In genomic region chr17:58112970-58113631, GRCh38 we compare ENCODE assay signal across 8 cellular contexts. TPM values are rescaled to one million over a fixed set of nuclear protein-coding genes. Genes with fewer than 3 reads are reported as not detected.
DNase-seq lines count a peak whose midpoint lies in the region; ATAC-seq and TF ChIP-seq lines count a peak whose summit lies in the region.

No MANE protein-coding gene starts in this region.

- H3K4me1 Mint-ChIP-seq in activated naive CD8-positive, alpha-beta T cell treated with anti-CD3 and anti-CD28 coated beads, Interleukin-2, amount 10 ng/mL, durations not matched to agents 7 days and 5 days: peaks cover 4% of the 10 kb centered on the region

- H3K4me3 ChIP-seq in SU-DHL-6 (ENCODE audit: insufficient read depth, low read length, poor library complexity, severe bottlenecking): no peak overlapping the region

- H3K27ac ChIP-seq in SU-DHL-6 (ENCODE audit: low read depth, low read length): no peak overlapping the region

- H3K27ac Mint-ChIP-seq in activated naive CD8-positive, alpha-beta T cell treated with anti-CD3 and anti-CD28 coated beads, Interleukin-2, amount 10 ng/mL, durations not matched to agents 7 days and 5 days: no peak overlapping the region

- peak; percentile 73 for ATAC-seq in activated naive CD8-positive, alpha-beta T cell treated with anti-CD3 and anti-CD28 coated beads, Interleukin-2, amount 10 ng/mL, durations not matched to agents 7 days and 5 days (ENCODE audit: low read depth)
- ATAC-seq in HG03342 (IDR thresholded peaks at IDR 0.05; ENCODE audit: unreplicated experiment): no peak
- no peak for ATAC-seq in HG03442 (IDR thresholded peaks at IDR 0.05; ENCODE audit: unreplicated experiment)

- no peaks in the 10 kb centered on the region for H3K9me3 Mint-ChIP-seq in activated naive CD8-positive, alpha-beta T cell treated with anti-CD3 and anti-CD28 coated beads, Interleukin-2, amount 10 ng/mL, durations not matched to agents 7 days and 5 days

- no peaks in the 10 kb centered on the region for H4K20me1 ChIP-seq in SU-DHL-6 (ENCODE audit: low read depth, low read length)

- H3K9ac ChIP-seq in SU-DHL-6 (ENCODE audit: low read length): no peak overlapping the region

- H3K79me2 ChIP-seq in SU-DHL-6 (ENCODE audit: insufficient read depth, low read length): no peaks in the 10 kb centered on the region

- peaks cover 10% of the 10 kb centered on the region for H3K27me3 Mint-ChIP-seq in activated naive CD8-positive, alpha-beta T cell treated with anti-CD3 and anti-CD28 coated beads, Interleukin-2, amount 10 ng/mL, durations not matched to agents 7 days and 5 days

- no peaks in the 10 kb centered on the region for H3K36me3 ChIP-seq in SU-DHL-6 (ENCODE audit: low read length)

- H2AFZ ChIP-seq in SU-DHL-6 (ENCODE audit: low read depth, low read length, severe bottlenecking): no peak overlapping the region

- CTCF ChIA-PET in GM10248 (lab: Yijun Ruan, JAX): interaction anchor here (0.6 to 5.9 kb wide), 31 partner anchors 9 to 363 kb away, joined by 3 to 74 read pairs (median 3); partner anchors contain the start of gene MRPS23

- no peaks in the 10 kb centered on the region for H3K27me3 ChIP-seq in SU-DHL-6 (ENCODE audit: low read length)

- POLR2A ChIA-PET in GM10248 (lab: Yijun Ruan, JAX): no interaction called here
- POLR2A ChIA-PET in activated naive CD8-positive, alpha-beta T cell treated with anti-CD3 and anti-CD28 coated beads, Interleukin-2, amount 10 ng/mL, durations not matched to agents 7 days and 5 days (lab: Charles Lee): interaction anchor here (0.7 kb wide), 1 partner anchor 117 kb away, joined by 3 read pairs; no protein-coding TSS in a partner anchor

- no peak overlapping the region for H3K4me2 ChIP-seq in SU-DHL-6 (ENCODE audit: low read depth, low read length, poor library complexity, severe bottlenecking)

- H3K9me3 ChIP-seq in SU-DHL-6 (ENCODE audit: insufficient read depth, low read length): no peaks in the 10 kb centered on the region

- no peaks in the 10 kb centered on the region for H3K9me2 ChIP-seq in SU-DHL-6 (replicated peaks; ENCODE audit: insufficient read depth, low read length)

- no peaks in the 10 kb centered on the region for H3K36me3 Mint-ChIP-seq in activated naive CD8-positive, alpha-beta T cell treated with anti-CD3 and anti-CD28 coated beads, Interleukin-2, amount 10 ng/mL, durations not matched to agents 7 days and 5 days

- H3F3A ChIP-seq in SU-DHL-6 (ENCODE audit: insufficient read depth): no peaks in the 10 kb centered on the region

- no peak overlapping the region for H3K4me3 Mint-ChIP-seq in activated naive CD8-positive, alpha-beta T cell treated with anti-CD3 and anti-CD28 coated beads, Interleukin-2, amount 10 ng/mL, durations not matched to agents 7 days and 5 days

- DNase-seq in GM10248 (ENCODE audit: extremely low spot score) (peak; percentile 76), NCI-H1417 treated with DMSO at 0.1 percent for 48 hours (lab: John Stamatoyannopoulos, UW) (peak; percentile 30), cardiac septum (ENCODE audit: low spot score) (peak; percentile 88), renal cortical epithelial cell (ENCODE audit: low read depth) (peak; percentile 43)
- DNase-seq in activated naive CD8-positive, alpha-beta T cell treated with anti-CD3 and anti-CD28 coated beads, Interleukin-2, amount 10 ng/mL, durations not matched to agents 7 days and 5 days: peak; percentile 80

- TF ChIP-seq CTCF in GM10248 (IDR thresholded peaks at IDR 0.05; ENCODE audit: control extremely low read depth, extremely low read depth, low read depth, missing control alignments) (peak; percentile 95), SU-DHL-6 (IDR thresholded peaks at IDR 0.05; ENCODE audit: insufficient read depth, low read length, poor library complexity, severe bottlenecking) (peak; percentile 94)

- intact Hi-C loops in cardiac septum (cut with DNase I): loop anchor here (5.0 kb wide), 3 partner anchors 111 to 986 kb away; no protein-coding TSS in a partner anchor

RNA-seq across cellular contexts. Expression of gene DYNLL2, which starts 29.9 kb away (rescaled TPM):
- total RNA-seq in activated naive CD8-positive, alpha-beta T cell treated with anti-CD3 and anti-CD28 coated beads, Interleukin-2, amount 10 ng/mL, durations not matched to agents 7 days and 5 days: 10 to 100 TPM; 29.5 to 31.3 TPM
- total RNA-seq in cardiac septum (79.4 TPM), renal cortical epithelial cell (10.4 and 20.7 TPM in 2 replicates)

RNA-seq across cellular contexts. Expression of gene OR4D1, which starts 35.1 kb away (rescaled TPM):
- total RNA-seq in activated naive CD8-positive, alpha-beta T cell treated with anti-CD3 and anti-CD28 coated beads, Interleukin-2, amount 10 ng/mL, durations not matched to agents 7 days and 5 days: under 1 TPM; 0.65 to 0.72 TPM
- total RNA-seq in cardiac septum: not detected
- not detected in 2 replicates for total RNA-seq in renal cortical epithelial cell

RNA-seq across cellular contexts. Expression of gene OR4D2, which starts 53.7 kb away (rescaled TPM):
- total RNA-seq in activated naive CD8-positive, alpha-beta T cell treated with anti-CD3 and anti-CD28 coated beads, Interleukin-2, amount 10 ng/mL, durations not matched to agents 7 days and 5 days: not detected
- total RNA-seq in cardiac septum (not detected), renal cortical epithelial cell (not detected in 2 replicates)

Comparison
In these comparisons a context has a peak if more than half of its experiments do, and no peak if none do; other contexts are left out.
1. DNase-seq: peak in every context shown above with its lines; median percentile 88 in cardiac septum; 80 in activated naive CD8-positive, alpha-beta T cell treated with anti-CD3 and anti-CD28 coated beads, Interleukin-2, amount 10 ng/mL, durations not matched to agents 7 days and 5 days; 76 in GM10248; 43 in renal cortical epithelial cell; 30 in NCI-H1417 treated with DMSO at 0.1 percent for 48 hours.